ENCODE assay signal across 20 cellular contexts in the genomic region with DNA sequence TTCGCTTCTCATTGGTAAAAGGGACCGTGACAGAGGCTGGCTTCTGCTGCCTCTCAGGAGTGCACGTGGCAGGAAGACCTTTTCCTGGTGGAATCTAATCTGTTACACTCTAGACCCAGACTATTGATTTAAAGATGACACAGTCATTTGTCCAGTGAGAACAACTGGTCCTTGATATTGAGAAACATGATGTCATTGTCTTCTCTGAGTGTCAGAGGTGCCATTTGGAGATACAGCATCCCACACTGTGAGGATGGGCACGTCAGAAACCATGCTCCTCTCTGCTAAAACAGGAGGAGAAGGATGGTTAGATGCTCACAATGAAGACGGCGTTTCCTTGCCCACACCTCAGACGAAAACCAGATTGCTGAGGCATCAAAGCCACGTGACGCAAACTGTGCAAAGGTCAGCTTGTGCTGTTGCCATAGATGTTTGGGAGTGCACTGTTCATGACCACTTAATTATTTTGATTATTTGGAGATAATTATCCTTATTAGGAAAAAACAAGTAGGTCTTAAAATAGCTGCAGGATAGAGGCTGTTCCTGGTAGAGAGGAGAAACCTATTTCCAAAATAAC.
DNase-seq lines count a peak whose midpoint lies in the region; ATAC-seq, FAIRE-seq and TF ChIP-seq lines count a peak whose summit lies in the region.
"Had no signal": no experiment of that assay in that cellular context is flagged by ENCODE, and none has a peak within 500 bp of the region (broad histone marks: within the 10 kb centered on the region; RNA-seq: fewer than 3 reads in every experiment).

No MANE protein-coding gene starts in this region.

- no peaks in the 10 kb centered on the region for H3K36me3 Mint-ChIP-seq in type B pancreatic cell
- no peaks in the 10 kb centered on the region for H3K36me3 Mint-ChIP-seq in natural killer cell treated with Interleukin-12 subunit alpha and Interleukin-12 subunit beta and Interleukin-15 and Interleukin-18, amount 100 ng/mL, for 72 hours
- H3K36me3 Mint-ChIP-seq in activated CD4-positive, alpha-beta T cell treated with anti-CD3 and anti-CD28 coated beads, Interleukin-2, amount 10 ng/mL, durations not matched to agents 7 days and 5 days (ENCODE audit: low read depth): no peaks in the 10 kb centered on the region
- no peaks in the 10 kb centered on the region for H3K36me3 Mint-ChIP-seq in glutamatergic neuron (ENCODE audit: unreplicated experiment)

- no peaks in the 10 kb centered on the region for H3K27me3 Mint-ChIP-seq in type B pancreatic cell
- H3K27me3 Mint-ChIP-seq in natural killer cell treated with Interleukin-12 subunit alpha and Interleukin-12 subunit beta and Interleukin-15 and Interleukin-18, amount 100 ng/mL, for 72 hours: peaks cover 0 to 2% of the 10 kb centered on the region in 2 donors
- no peaks in the 10 kb centered on the region for H3K27me3 Mint-ChIP-seq in activated CD4-positive, alpha-beta T cell treated with anti-CD3 and anti-CD28 coated beads, Interleukin-2, amount 10 ng/mL, durations not matched to agents 7 days and 5 days
- H3K27me3 Mint-ChIP-seq in glutamatergic neuron (ENCODE audit: unreplicated experiment): peaks cover 8% of the 10 kb centered on the region
- H3K27me3 Mint-ChIP-seq: B cell had no signal

- H3K4me1 ChIP-seq in HEK293 (ENCODE audit: control insufficient read depth, insufficient read depth, low read length): no peaks in the 10 kb centered on the region
- H3K4me1 ChIP-seq: HAP-1 had no signal

- CTCF ChIA-PET in HEK293 (lab: Yijun Ruan, JAX): no interaction called here
- CTCF ChIA-PET in activated CD4-positive, alpha-beta T cell treated with anti-CD3 and anti-CD28 coated beads, Interleukin-2, amount 10 ng/mL, durations not matched to agents 7 days and 5 days (lab: Charles Lee): no interaction called here

- H3K27ac Mint-ChIP-seq in type B pancreatic cell (no peak overlapping the region), glutamatergic neuron (ENCODE audit: unreplicated experiment) (no peak overlapping the region)
- no peak overlapping the region for H3K27ac Mint-ChIP-seq in natural killer cell treated with Interleukin-12 subunit alpha and Interleukin-12 subunit beta and Interleukin-15 and Interleukin-18, amount 100 ng/mL, for 72 hours
- no peak overlapping the region for H3K27ac Mint-ChIP-seq in activated CD4-positive, alpha-beta T cell treated with anti-CD3 and anti-CD28 coated beads, Interleukin-2, amount 10 ng/mL, durations not matched to agents 7 days and 5 days
- H3K27ac Mint-ChIP-seq: B cell had no signal

- no peaks in the 10 kb centered on the region for H3K36me3 ChIP-seq in HEK293 (ENCODE audit: control insufficient read depth in 2 of 2, insufficient read depth in 1 of 2, low read length in 2 of 2)
- H3K36me3 ChIP-seq: HAP-1 had no signal

- H3K27ac ChIP-seq in HEK293 (ENCODE audit: extremely low read depth, low read depth, low read length): no peak overlapping the region

- no peak overlapping the region for H3K4me3 ChIP-seq in HEK293 (ENCODE audit: low read depth, low read length)
- H3K4me3 ChIP-seq: HAP-1 had no signal

- POLR2A ChIA-PET in HEK293 (lab: Yijun Ruan, JAX): no interaction called here
- POLR2A ChIA-PET in activated CD4-positive, alpha-beta T cell treated with anti-CD3 and anti-CD28 coated beads, Interleukin-2, amount 10 ng/mL, durations not matched to agents 7 days and 5 days (lab: Charles Lee): no interaction called here

- no peak for TF ChIP-seq CTCF in HEK293 (tag by site-specific recombination; IDR thresholded peaks at IDR 0.05)
- TF ChIP-seq CTCF in type B pancreatic cell (conservative IDR thresholded peaks at IDR 0.05): no peak
- TF ChIP-seq CTCF in glutamatergic neuron (IDR thresholded peaks at IDR 0.05; ENCODE audit: partially characterized antibody, unreplicated experiment): no peak

- H3K4me3 Mint-ChIP-seq in type B pancreatic cell (no peak overlapping the region), glutamatergic neuron (ENCODE audit: unreplicated experiment) (no peak overlapping the region)
- H3K4me3 Mint-ChIP-seq in natural killer cell treated with Interleukin-12 subunit alpha and Interleukin-12 subunit beta and Interleukin-15 and Interleukin-18, amount 100 ng/mL, for 72 hours: no peak overlapping the region
- no peak overlapping the region for H3K4me3 Mint-ChIP-seq in activated CD4-positive, alpha-beta T cell treated with anti-CD3 and anti-CD28 coated beads, Interleukin-2, amount 10 ng/mL, durations not matched to agents 7 days and 5 days
- H3K4me3 Mint-ChIP-seq: B cell had no signal

- peak; percentile 29 for DNase-seq in mucosa of gallbladder (ENCODE audit: low spot score)
- peak; percentile 18 for DNase-seq in type B pancreatic cell (ENCODE audit: extremely low spot score, unreplicated experiment)
- no peak for DNase-seq in natural killer cell treated with Interleukin-12 subunit alpha and Interleukin-12 subunit beta and Interleukin-15 and Interleukin-18, amount 100 ng/mL, for 72 hours (ENCODE audit: low spot score)
- DNase-seq in activated CD4-positive, alpha-beta T cell treated with anti-CD3 and anti-CD28 coated beads, Interleukin-2, amount 10 ng/mL, durations not matched to agents 7 days and 5 days: no peak
- DNase-seq in glutamatergic neuron: no peak
- DNase-seq: GOT3, NCI-H1092, NCI-H1417 treated with DMSO at 0.1 percent for 48 hours, NCI-H1694 treated with DMSO at 0.1 percent for 48 hours, NCI-H2081, NCI-H2227 treated with DMSO at 0.1 percent for 48 hours, NCI-H526 treated with DMSO at 0.1 percent for 48 hours, RPMI8226, SHP77 treated with DMSO at 0.1 percent for 48 hours had no signal

- H3K9me3 Mint-ChIP-seq in type B pancreatic cell (no peaks in the 10 kb centered on the region), glutamatergic neuron (ENCODE audit: unreplicated experiment) (peaks cover 3% of the 10 kb centered on the region)
- no peaks in the 10 kb centered on the region for H3K9me3 Mint-ChIP-seq in natural killer cell treated with Interleukin-12 subunit alpha and Interleukin-12 subunit beta and Interleukin-15 and Interleukin-18, amount 100 ng/mL, for 72 hours
- H3K9me3 Mint-ChIP-seq in activated CD4-positive, alpha-beta T cell treated with anti-CD3 and anti-CD28 coated beads, Interleukin-2, amount 10 ng/mL, durations not matched to agents 7 days and 5 days: peaks cover 5% of the 10 kb centered on the region

- ATAC-seq in GM18868 (IDR thresholded peaks at IDR 0.05; ENCODE audit: unreplicated experiment): no peak
- no peak for ATAC-seq in natural killer cell treated with Interleukin-12 subunit alpha and Interleukin-12 subunit beta and Interleukin-15 and Interleukin-18, amount 100 ng/mL, for 72 hours

- no peaks in the 10 kb centered on the region for H3K9me3 ChIP-seq in HEK293 (ENCODE audit: control insufficient read depth, insufficient read depth, low read depth, low read length)
- H3K9me3 ChIP-seq: HAP-1 had no signal

- H3K4me1 Mint-ChIP-seq in type B pancreatic cell (ENCODE audit: unreplicated experiment) (peaks cover 27% of the 10 kb centered on the region), glutamatergic neuron (ENCODE audit: low read depth, unreplicated experiment) (peaks cover 25% of the 10 kb centered on the region)
- peaks cover 0 to 4% of the 10 kb centered on the region in 2 donors for H3K4me1 Mint-ChIP-seq in natural killer cell treated with Interleukin-12 subunit alpha and Interleukin-12 subunit beta and Interleukin-15 and Interleukin-18, amount 100 ng/mL, for 72 hours (ENCODE audit: low read depth in 2 of 2)
- H3K4me1 Mint-ChIP-seq in activated CD4-positive, alpha-beta T cell treated with anti-CD3 and anti-CD28 coated beads, Interleukin-2, amount 10 ng/mL, durations not matched to agents 7 days and 5 days: no peaks in the 10 kb centered on the region
- H3K4me1 Mint-ChIP-seq: B cell had no signal

- peak; percentile 86 for FAIRE-seq in endometrium (lab: Jason Lieb, UNC)
- FAIRE-seq: G401.6 had no signal

TF ChIP-seq in HEK293, 187 proteins besides CTCF, POLR2A, EP300 and RAD21:
- TF ChIP-seq, protein P1, sequence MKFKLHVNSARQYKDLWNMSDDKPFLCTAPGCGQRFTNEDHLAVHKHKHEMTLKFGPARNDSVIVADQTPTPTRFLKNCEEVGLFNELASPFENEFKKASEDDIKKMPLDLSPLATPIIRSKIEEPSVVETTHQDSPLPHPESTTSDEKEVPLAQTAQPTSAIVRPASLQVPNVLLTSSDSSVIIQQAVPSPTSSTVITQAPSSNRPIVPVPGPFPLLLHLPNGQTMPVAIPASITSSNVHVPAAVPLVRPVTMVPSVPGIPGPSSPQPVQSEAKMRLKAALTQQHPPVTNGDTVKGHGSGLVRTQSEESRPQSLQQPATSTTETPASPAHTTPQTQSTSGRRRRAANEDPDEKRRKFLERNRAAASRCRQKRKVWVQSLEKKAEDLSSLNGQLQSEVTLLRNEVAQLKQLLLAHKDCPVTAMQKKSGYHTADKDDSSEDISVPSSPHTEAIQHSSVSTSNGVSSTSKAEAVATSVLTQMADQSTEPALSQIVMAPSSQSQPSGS (tag by site-specific recombination; IDR thresholded peaks at IDR 0.05; ENCODE audit: low read depth): 0 out of 2 replicates have a peak, but pooled peaks have one; percentile 19
- TF ChIP-seq PRDM1 (tag by site-specific recombination; IDR thresholded peaks at IDR 0.05): no peak

Comparison
In these comparisons a context has a peak if more than half of its experiments do, and no peak if none do; other contexts are left out.
1. DNase-seq: peak in mucosa of gallbladder (single experiment) and type B pancreatic cell (single experiment); none in natural killer cell treated with Interleukin-12 subunit alpha and Interleukin-12 subunit beta and Interleukin-15 and Interleukin-18, amount 100 ng/mL, for 72 hours (single experiment), activated CD4-positive, alpha-beta T cell treated with anti-CD3 and anti-CD28 coated beads, Interleukin-2, amount 10 ng/mL, durations not matched to agents 7 days and 5 days (single experiment) and glutamatergic neuron (single experiment).